Comparison of ENCODE assay signal across 15 cellular contexts in the genomic region with DNA sequence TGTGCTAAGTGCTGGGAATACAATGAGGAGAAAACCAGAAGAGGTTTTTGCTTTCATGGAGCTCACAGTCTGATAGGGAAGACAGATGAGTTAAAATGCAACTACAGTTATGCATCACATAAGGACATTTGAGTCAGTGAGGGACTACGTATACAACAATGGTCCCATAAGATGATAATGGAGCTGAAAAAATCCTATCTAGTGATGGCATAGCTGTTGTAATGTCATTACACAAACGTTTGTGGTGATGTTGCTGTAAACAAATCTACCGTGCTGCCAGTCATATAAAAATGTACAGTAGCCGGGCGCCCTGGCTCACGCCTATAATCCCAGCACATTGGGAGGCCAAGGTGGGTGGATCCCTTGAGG.
DNase-seq lines count a peak whose midpoint lies in the region; ATAC-seq and TF ChIP-seq lines count a peak whose summit lies in the region.
"Had no signal": no experiment of that assay in that cellular context is flagged by ENCODE, and none has a peak within 500 bp of the region (broad histone marks: within the 10 kb centered on the region; RNA-seq: fewer than 3 reads in every experiment).

No MANE protein-coding gene starts in this region.

- H3K27me3 ChIP-seq in Caco-2 (replicated peaks; ENCODE audit: control insufficient read depth, insufficient read depth, low read length), result no peaks in the 10 kb centered on the region
- H3K27me3 ChIP-seq: tibial nerve had no signal

- peaks cover 14% of the 10 kb centered on the region for H3K4me1 Mint-ChIP-seq in activated T-helper 17 cell treated with anti-CD3 and anti-CD28 coated beads, Interleukin-2, amount 50 U/mL, for 72 hours
- H3K4me1 Mint-ChIP-seq in Caco-2 (ENCODE audit: low read depth, unreplicated experiment), result no peaks in the 10 kb centered on the region

- H3K36me3 Mint-ChIP-seq in activated T-helper 17 cell treated with anti-CD3 and anti-CD28 coated beads, Interleukin-2, amount 50 U/mL, for 72 hours (ENCODE audit: low read depth), result no peaks in the 10 kb centered on the region
- no peaks in the 10 kb centered on the region for H3K36me3 Mint-ChIP-seq in Caco-2 (ENCODE audit: insufficient read depth, unreplicated experiment)
- H3K36me3 Mint-ChIP-seq: CD8-positive, alpha-beta memory T cell had no signal

- no peak overlapping the region for H3K4me3 ChIP-seq in Caco-2 (ENCODE audit: low read depth, low read length)
- H3K4me3 ChIP-seq: skin epidermis, tibial nerve had no signal

- peaks cover 6% of the 10 kb centered on the region; the same call in 1 of the 2 replicates for H3K4me1 ChIP-seq in Caco-2

- no peak for TF ChIP-seq CTCF in Caco-2 (IDR thresholded peaks at IDR 0.05; ENCODE audit: insufficient read depth in 1 of 2, low read depth in 1 of 2, low read length in 1 of 2, severe bottlenecking in 1 of 2, unreplicated experiment in 1 of 2)

- peak overlapping the region; percentile 83 for H3K27ac Mint-ChIP-seq in activated T-helper 17 cell treated with anti-CD3 and anti-CD28 coated beads, Interleukin-2, amount 50 U/mL, for 72 hours
- no peak overlapping the region for H3K27ac Mint-ChIP-seq in Caco-2 (ENCODE audit: unreplicated experiment)
- H3K27ac Mint-ChIP-seq: CD8-positive, alpha-beta memory T cell had no signal

- CTCF ChIA-PET in Caco-2 (lab: Charles Lee), result no interaction called here

- no peaks in the 10 kb centered on the region for H3K36me3 ChIP-seq in Caco-2 (ENCODE audit: control insufficient read depth, insufficient read depth, low read length)
- H3K36me3 ChIP-seq: tibial nerve had no signal

- POLR2A ChIA-PET in Caco-2 (lab: Charles Lee), result no interaction called here

- peaks cover 23% of the 10 kb centered on the region for H3K27me3 Mint-ChIP-seq in activated T-helper 17 cell treated with anti-CD3 and anti-CD28 coated beads, Interleukin-2, amount 50 U/mL, for 72 hours
- H3K27me3 Mint-ChIP-seq in Caco-2 (ENCODE audit: insufficient read depth, unreplicated experiment), result no peaks in the 10 kb centered on the region

- peak overlapping the region; percentile 22 for H3K4me3 Mint-ChIP-seq in activated T-helper 17 cell treated with anti-CD3 and anti-CD28 coated beads, Interleukin-2, amount 50 U/mL, for 72 hours
- no peak overlapping the region for H3K4me3 Mint-ChIP-seq in Caco-2 (ENCODE audit: unreplicated experiment)
- H3K4me3 Mint-ChIP-seq: CD8-positive, alpha-beta memory T cell had no signal

- no peak for DNase-seq in activated CD8-positive, alpha-beta memory T cell treated with anti-CD3 and anti-CD28 coated beads, Interleukin-2, amount 50 U/mL, for 4 hours
- DNase-seq in Caco-2, result no peak
- no peak for DNase-seq in stimulated activated CD4-positive, alpha-beta T cell treated with anti-CD3 and anti-CD28 coated beads, Interleukin-2, amount 100 ng/mL, for 24 hours
- no peak for DNase-seq in NCI-H2029 (lab: John Stamatoyannopoulos, UW)
- DNase-seq: CD8-positive, alpha-beta memory T cell; effector memory CD4-positive, alpha-beta T cell; MV-4-11; NCI-H524 had no signal

- BruUV-seq in Caco-2 (replicated peaks; lab: Mats Ljungman, UMichigan), result no TSS peak

- intact Hi-C loops in Caco-2 (cut with micrococcal nuclease; ENCODE audit: unreplicated experiment), result loop anchor here (1.0 to 10.0 kb wide), 5 partner anchors 15 to 1271 kb away; a partner anchor contains a TSS

- H3K9me3 Mint-ChIP-seq in activated T-helper 17 cell treated with anti-CD3 and anti-CD28 coated beads, Interleukin-2, amount 50 U/mL, for 72 hours, result no peaks in the 10 kb centered on the region
- no peaks in the 10 kb centered on the region for H3K9me3 Mint-ChIP-seq in Caco-2 (ENCODE audit: unreplicated experiment)
- H3K9me3 Mint-ChIP-seq: CD8-positive, alpha-beta memory T cell had no signal

- ATAC-seq in GM18870 (IDR thresholded peaks at IDR 0.05; ENCODE audit: unreplicated experiment) (peak; percentile 63), GM21526 (IDR thresholded peaks at IDR 0.05; ENCODE audit: low FRiP score, unreplicated experiment) (peak; percentile 65), HG03064 (IDR thresholded peaks at IDR 0.05; ENCODE audit: low read depth, unreplicated experiment) (peak; percentile 43)
- peak; percentile 63 for ATAC-seq in activated T-helper 17 cell treated with anti-CD3 and anti-CD28 coated beads, Interleukin-2, amount 50 U/mL, for 72 hours (replicated peaks)
- ATAC-seq: Right ventricle myocardium inferior had no signal

- no peaks in the 10 kb centered on the region for H3K9me3 ChIP-seq in Caco-2
- H3K9me3 ChIP-seq: tibial nerve had no signal
